Comparison of ENCODE assay signal across 22 cellular contexts in the genomic region with DNA sequence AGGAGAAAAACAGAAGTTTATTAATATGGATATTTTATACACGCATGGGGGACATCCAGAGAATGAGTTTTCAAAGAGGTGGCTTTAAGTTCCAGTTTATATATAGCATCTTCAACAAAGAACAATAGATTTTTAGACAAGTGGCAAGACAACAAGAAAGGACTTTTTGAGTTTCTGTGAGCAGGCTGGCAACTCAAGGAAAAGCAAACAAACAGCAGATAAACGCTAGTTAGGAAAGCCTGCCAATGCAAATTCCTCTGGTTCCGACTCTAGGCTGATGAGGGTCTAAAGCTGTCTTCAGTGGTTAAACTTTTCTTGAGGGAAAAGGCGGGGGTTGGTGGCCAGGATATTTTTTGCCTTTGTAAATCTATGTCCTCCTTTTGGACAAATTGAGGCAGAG.
A peak's percentile ranks its signal among the peaks of the same experiment; 100 is the strongest.
DNase-seq lines count a peak whose midpoint lies in the region; ATAC-seq and TF ChIP-seq lines count a peak whose summit lies in the region.
"Had no signal": no experiment of that assay in that cellular context is flagged by ENCODE, and none has a peak within 500 bp of the region (broad histone marks: within the 10 kb centered on the region; RNA-seq: fewer than 3 reads in every experiment).

No MANE protein-coding gene starts in this region.

- H3K79me2 ChIP-seq in OCI-LY3 (ENCODE audit: low read length) = no peaks in the 10 kb centered on the region

- no peaks in the 10 kb centered on the region for H3K9me3 Mint-ChIP-seq in endodermal cell
- no peaks in the 10 kb centered on the region for H3K9me3 Mint-ChIP-seq in stimulated activated memory B cell treated with anti-CD40 and anti-IgM and Interleukin-4, amounts not matched to agents 10 μg/mL and 1 μg/mL and 100 μg/mL, for 72 hours
- H3K9me3 Mint-ChIP-seq in activated CD4-positive, alpha-beta memory T cell treated with anti-CD3 and anti-CD28 coated beads, Interleukin-2, amount 10 ng/mL, durations not matched to agents 7 days and 5 days = no peaks in the 10 kb centered on the region

- no peaks in the 10 kb centered on the region for H4K20me1 ChIP-seq in OCI-LY3 (ENCODE audit: insufficient read depth, low read length)

- TF ChIP-seq CTCF in OCI-LY3 (IDR thresholded peaks at IDR 0.05; ENCODE audit: low read depth, low read length) (no peak), endodermal cell (conservative IDR thresholded peaks at IDR 0.05) (no peak), vagina (IDR thresholded peaks at IDR 0.05) (no peak)

- POLR2A ChIA-PET in activated CD4-positive, alpha-beta memory T cell treated with anti-CD3 and anti-CD28 coated beads, Interleukin-2, amount 10 ng/mL, durations not matched to agents 7 days and 5 days (lab: Charles Lee) = no interaction called here

- DNase-seq in endodermal cell (no peak), vagina (ENCODE audit: extremely low spot score in 2 of 2) (no peak), posterior cingulate gyrus (no peak)
- no peak for DNase-seq in activated CD4-positive, alpha-beta memory T cell treated with anti-CD3 and anti-CD28 coated beads, Interleukin-2, amount 10 ng/mL, durations not matched to agents 7 days and 5 days
- DNase-seq: BE2C, DMS79 treated with DMSO at 0.1 percent for 48 hours, GM23248, HCEC 1CT, Kasumi-1, NCI-H1417, NCI-H1694 treated with DMSO at 0.1 percent for 48 hours, NCI-H2081 treated with DMSO at 0.1 percent for 48 hours, NCI-H2171 treated with DMSO at 0.1 percent for 48 hours, NCI-H524 treated with DMSO at 0.1 percent for 48 hours, NCI-H82, SHP77 treated with DMSO at 0.1 percent for 48 hours had no signal

- H3K27me3 Mint-ChIP-seq in endodermal cell (ENCODE audit: insufficient read depth) = no peaks in the 10 kb centered on the region
- H3K27me3 Mint-ChIP-seq in stimulated activated memory B cell treated with anti-CD40 and anti-IgM and Interleukin-4, amounts not matched to agents 10 μg/mL and 1 μg/mL and 100 μg/mL, for 72 hours = no peaks in the 10 kb centered on the region
- H3K27me3 Mint-ChIP-seq in activated CD4-positive, alpha-beta memory T cell treated with anti-CD3 and anti-CD28 coated beads, Interleukin-2, amount 10 ng/mL, durations not matched to agents 7 days and 5 days = no peaks in the 10 kb centered on the region

- 37 to 46% methylated on average over 3 to 4 of the region's 4 CpGs for WGBS in endodermal cell (ENCODE audit: insufficient coverage in 1 of 2, insufficient read length in 1 of 2), 2 experiments

- H2AFZ ChIP-seq in OCI-LY3 (ENCODE audit: low read depth, low read length) = no peak overlapping the region
- H2AFZ ChIP-seq: GM23248 had no signal

- peak; percentile 6 for ATAC-seq in GM21619 (IDR thresholded peaks at IDR 0.05; ENCODE audit: unreplicated experiment)
- no peak for ATAC-seq in stimulated activated memory B cell treated with anti-CD40 and anti-IgM and Interleukin-4, amounts not matched to agents 10 μg/mL and 1 μg/mL and 100 μg/mL, for 72 hours
- ATAC-seq: A549 had no signal

- TF ChIP-seq POLR2A in vagina (IDR thresholded peaks at IDR 0.05) = no peak

- H3K4me3 ChIP-seq in OCI-LY3 (ENCODE audit: low read length) = no peak overlapping the region
- peak overlapping the region; percentile 96 for H3K4me3 ChIP-seq in endodermal cell (ENCODE audit: low read length)
- H3K4me3 ChIP-seq in vagina = no peak overlapping the region
- H3K4me3 ChIP-seq: A549, GM23248, SK-N-MC had no signal

- H3K36me3 Mint-ChIP-seq in endodermal cell (ENCODE audit: low read depth) = peaks cover 37% of the 10 kb centered on the region
- peaks cover 6% of the 10 kb centered on the region for H3K36me3 Mint-ChIP-seq in stimulated activated memory B cell treated with anti-CD40 and anti-IgM and Interleukin-4, amounts not matched to agents 10 μg/mL and 1 μg/mL and 100 μg/mL, for 72 hours
- H3K36me3 Mint-ChIP-seq in activated CD4-positive, alpha-beta memory T cell treated with anti-CD3 and anti-CD28 coated beads, Interleukin-2, amount 10 ng/mL, durations not matched to agents 7 days and 5 days (ENCODE audit: low read depth) = no peaks in the 10 kb centered on the region

- peak overlapping the region; percentile 94 for H3K27ac Mint-ChIP-seq in endodermal cell
- peak overlapping the region; percentile 4 for H3K27ac Mint-ChIP-seq in stimulated activated memory B cell treated with anti-CD40 and anti-IgM and Interleukin-4, amounts not matched to agents 10 μg/mL and 1 μg/mL and 100 μg/mL, for 72 hours
- H3K27ac Mint-ChIP-seq in activated CD4-positive, alpha-beta memory T cell treated with anti-CD3 and anti-CD28 coated beads, Interleukin-2, amount 10 ng/mL, durations not matched to agents 7 days and 5 days = no peak overlapping the region

- H3K27me3 ChIP-seq in OCI-LY3 (ENCODE audit: low read depth, low read length) (peaks cover 24% of the 10 kb centered on the region), endodermal cell (ENCODE audit: control insufficient read depth, insufficient read depth, low read length, poor library complexity, severe bottlenecking) (no peaks in the 10 kb centered on the region), vagina (no peaks in the 10 kb centered on the region)
- H3K27me3 ChIP-seq: BE2C had no signal

- H3K4me1 ChIP-seq in OCI-LY3 (ENCODE audit: low read length) (peaks cover 48% of the 10 kb centered on the region), endodermal cell (ENCODE audit: control insufficient read depth, insufficient read depth, low read length) (peaks cover 18% of the 10 kb centered on the region), vagina (peaks cover 8% of the 10 kb centered on the region)
- H3K4me1 ChIP-seq: A549, BE2C had no signal

- no peaks in the 10 kb centered on the region for H3K36me3 ChIP-seq in OCI-LY3 (replicated peaks; ENCODE audit: low read depth, low read length)
- peaks cover 43% of the 10 kb centered on the region for H3K36me3 ChIP-seq in endodermal cell (ENCODE audit: control insufficient read depth, insufficient read depth, low read length)
- no peaks in the 10 kb centered on the region for H3K36me3 ChIP-seq in vagina
- H3K36me3 ChIP-seq: BE2C had no signal

- intact Hi-C loops in vagina (cut with DNase I) = no loop called here
- intact Hi-C loops in posterior cingulate gyrus (cut with DNase I) = no loop called here

- peaks cover 60% of the 10 kb centered on the region for H3K4me1 Mint-ChIP-seq in endodermal cell
- peaks cover 14% of the 10 kb centered on the region for H3K4me1 Mint-ChIP-seq in stimulated activated memory B cell treated with anti-CD40 and anti-IgM and Interleukin-4, amounts not matched to agents 10 μg/mL and 1 μg/mL and 100 μg/mL, for 72 hours
- H3K4me1 Mint-ChIP-seq in activated CD4-positive, alpha-beta memory T cell treated with anti-CD3 and anti-CD28 coated beads, Interleukin-2, amount 10 ng/mL, durations not matched to agents 7 days and 5 days = peaks cover 9% of the 10 kb centered on the region

- CTCF ChIA-PET in activated CD4-positive, alpha-beta memory T cell treated with anti-CD3 and anti-CD28 coated beads, Interleukin-2, amount 10 ng/mL, durations not matched to agents 7 days and 5 days (lab: Charles Lee) = interaction anchor here (1.8 kb wide), 1 partner anchor 9 kb away, joined by 7 read pairs; no protein-coding TSS in a partner anchor

- no peak overlapping the region for H3K27ac ChIP-seq in OCI-LY3 (ENCODE audit: low read length)
- H3K27ac ChIP-seq in endodermal cell (ENCODE audit: low read depth, low read length) = no peak overlapping the region
- no peak overlapping the region for H3K27ac ChIP-seq in vagina
- H3K27ac ChIP-seq: A549, GM23248, RWPE1, SK-N-MC had no signal

- H3K9ac ChIP-seq in OCI-LY3 (ENCODE audit: low read length) (no peak overlapping the region), endodermal cell (ENCODE audit: extremely low read depth, low read length, poor library complexity, severe bottlenecking) (peak overlapping the region; percentile 81)
- H3K9ac ChIP-seq: GM23248 had no signal

- H3K9me3 ChIP-seq in OCI-LY3 (ENCODE audit: insufficient read depth, low read length) (no peaks in the 10 kb centered on the region), endodermal cell (ENCODE audit: control insufficient read depth, low read length) (no peaks in the 10 kb centered on the region), vagina (no peaks in the 10 kb centered on the region)
- H3K9me3 ChIP-seq: A549, BE2C had no signal

- peak overlapping the region; percentile 71 for H3K4me3 Mint-ChIP-seq in endodermal cell
- H3K4me3 Mint-ChIP-seq in stimulated activated memory B cell treated with anti-CD40 and anti-IgM and Interleukin-4, amounts not matched to agents 10 μg/mL and 1 μg/mL and 100 μg/mL, for 72 hours = no peak overlapping the region
- H3K4me3 Mint-ChIP-seq in activated CD4-positive, alpha-beta memory T cell treated with anti-CD3 and anti-CD28 coated beads, Interleukin-2, amount 10 ng/mL, durations not matched to agents 7 days and 5 days = no peak overlapping the region

- peak overlapping the region; percentile 62 for H3K4me2 ChIP-seq in OCI-LY3 (ENCODE audit: low read length)
- H3K4me2 ChIP-seq: A549 had no signal
